ENCODE assay signal across 13 cellular contexts in the genomic region with DNA sequence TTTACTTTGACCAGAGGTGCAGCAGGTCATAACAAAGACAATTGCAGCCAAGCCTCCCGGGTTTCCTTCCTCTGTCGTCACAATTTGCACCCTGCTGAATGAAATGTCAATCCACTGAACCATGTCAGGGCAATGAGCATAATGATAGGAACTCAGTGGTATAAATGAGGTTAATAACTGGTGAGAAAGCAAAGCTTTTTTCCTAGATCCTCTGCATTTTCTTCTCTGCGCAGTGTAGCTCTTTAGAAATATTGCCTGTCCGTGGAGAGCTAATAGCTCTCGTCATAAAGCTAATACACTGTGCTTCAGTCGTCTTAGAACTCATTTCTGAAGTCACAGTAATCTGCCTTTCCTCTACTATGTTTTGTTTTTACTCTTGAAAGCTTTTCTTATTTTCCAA.
DNase-seq lines count a peak whose midpoint lies in the region; ATAC-seq and TF ChIP-seq lines count a peak whose summit lies in the region.
"Had no signal": no experiment of that assay in that cellular context is flagged by ENCODE, and none has a peak within 500 bp of the region (broad histone marks: within the 10 kb centered on the region; RNA-seq: fewer than 3 reads in every experiment).

No MANE protein-coding gene starts in this region.

- H3K79me1 ChIP-seq in mesenchymal stem cell (replicated peaks; ENCODE audit: low read length, poor library complexity, severe bottlenecking), result no peaks in the 10 kb centered on the region

- no peak for ATAC-seq in HG03159 (IDR thresholded peaks at IDR 0.05; ENCODE audit: unreplicated experiment)

- no peak overlapping the region for H4K8ac ChIP-seq in mesenchymal stem cell (ENCODE audit: low read length)

- no peak overlapping the region for H2BK12ac ChIP-seq in mesenchymal stem cell (ENCODE audit: low read length in 2 of 2)

- H3K23ac ChIP-seq in mesenchymal stem cell (ENCODE audit: low read length in 2 of 2), result no peak overlapping the region

- H3K9me3 ChIP-seq in neuron (ENCODE audit: low read length), result no peaks in the 10 kb centered on the region
- H3K9me3 ChIP-seq in WERI-Rb-1 (ENCODE audit: severe bottlenecking), result no peaks in the 10 kb centered on the region
- H3K9me3 ChIP-seq in mesenchymal stem cell (ENCODE audit: control insufficient read depth, low read length), result no peaks in the 10 kb centered on the region
- H3K9me3 ChIP-seq: HAP-1 had no signal

- no peak overlapping the region for H3K4me2 ChIP-seq in mesenchymal stem cell (ENCODE audit: low read length, poor library complexity, severe bottlenecking)

- no peak overlapping the region for H3K4me3 ChIP-seq in neuron (ENCODE audit: low read length)
- H3K4me3 ChIP-seq in WERI-Rb-1 (ENCODE audit: low read depth, low read length), result no peak overlapping the region
- H3K4me3 ChIP-seq in mesenchymal stem cell (ENCODE audit: insufficient read depth in 1 of 2, low read depth in 1 of 2, low read length in 2 of 2), result no peak overlapping the region
- H3K4me3 ChIP-seq: HAP-1 had no signal

- no peak overlapping the region for H3K18ac ChIP-seq in mesenchymal stem cell (ENCODE audit: low read depth in 1 of 2, low read length in 2 of 2)

- DNase-seq in NCI-H146 treated with DMSO at 0.1 percent for 48 hours (lab: John Stamatoyannopoulos, UW; ENCODE audit: unreplicated experiment) (peak; percentile 15), glomerular visceral epithelial cell (ENCODE audit: extremely low spot score) (peak; percentile 6), WERI-Rb-1 (no peak), mesenchymal stem cell (no peak), HT-29 (ENCODE audit: low spot score) (no peak)
- DNase-seq: C1 segment of cervical spinal cord; Calu3; CD4-positive, alpha-beta T cell; DMS 273 treated with DMSO at 0.1 percent for 48 hours had no signal

- no peak overlapping the region for H3K14ac ChIP-seq in mesenchymal stem cell (ENCODE audit: low read length in 2 of 2)

- H3K27ac ChIP-seq in WERI-Rb-1 (no peak overlapping the region), mesenchymal stem cell (ENCODE audit: low read length, poor library complexity, severe bottlenecking) (no peak overlapping the region)
- H3K27ac ChIP-seq: HL-60 had no signal

- H2AFZ ChIP-seq in neuron (ENCODE audit: low read depth, low read length) (peak overlapping the region; percentile 17), mesenchymal stem cell (ENCODE audit: low read depth, low read length) (no peak overlapping the region)

- no peak overlapping the region for H2BK15ac ChIP-seq in mesenchymal stem cell (ENCODE audit: low read depth, poor library complexity, severe bottlenecking)

- H2BK120ac ChIP-seq in mesenchymal stem cell (ENCODE audit: low read depth, low read length), result no peak overlapping the region

- H3K4me1 ChIP-seq in neuron (ENCODE audit: insufficient read depth, low read length), result peaks cover 9% of the 10 kb centered on the region
- H3K4me1 ChIP-seq in mesenchymal stem cell (ENCODE audit: control insufficient read depth, insufficient read depth, low read depth, low read length), result no peaks in the 10 kb centered on the region

- no peak overlapping the region for H4K91ac ChIP-seq in mesenchymal stem cell (ENCODE audit: low read length)

- no peak overlapping the region for H3K4ac ChIP-seq in mesenchymal stem cell (ENCODE audit: low read depth in 1 of 2, low read length in 2 of 2)

- H2AK5ac ChIP-seq in mesenchymal stem cell (ENCODE audit: low read length, severe bottlenecking), result no peak overlapping the region

- H3K36me3 ChIP-seq in neuron (ENCODE audit: insufficient read depth, low read length) (no peaks in the 10 kb centered on the region), WERI-Rb-1 (no peaks in the 10 kb centered on the region), mesenchymal stem cell (ENCODE audit: control insufficient read depth in 1 of 2, insufficient read depth in 2 of 2, low read depth in 1 of 2, low read length in 2 of 2) (no peaks in the 10 kb centered on the region)
- H3K36me3 ChIP-seq: HAP-1 had no signal

- H3K27me3 ChIP-seq in neuron (ENCODE audit: insufficient read depth, low read length) (no peaks in the 10 kb centered on the region), WERI-Rb-1 (ENCODE audit: insufficient read depth, low read depth, severe bottlenecking) (no peaks in the 10 kb centered on the region), mesenchymal stem cell (ENCODE audit: control insufficient read depth in 1 of 2, insufficient read depth in 1 of 2, low read length in 2 of 2) (no peaks in the 10 kb centered on the region)

- TF ChIP-seq CTCF in WERI-Rb-1 (IDR thresholded peaks at IDR 0.05; ENCODE audit: low read depth, low read length), result no peak

- WGBS in mesenchymal stem cell, result 55% methylated on average over 6 of the region's 6 CpGs

- H2BK5ac ChIP-seq in mesenchymal stem cell (ENCODE audit: low read depth, low read length, poor library complexity, severe bottlenecking), result no peak overlapping the region

- no peak overlapping the region for H3K9ac ChIP-seq in mesenchymal stem cell (ENCODE audit: low read length)

Comparison
In these comparisons a context has a peak if more than half of its experiments do, and no peak if none do; other contexts are left out.
1. DNase-seq: peak in NCI-H146 treated with DMSO at 0.1 percent for 48 hours (single experiment) and glomerular visceral epithelial cell (single experiment); none in WERI-Rb-1 (single experiment), mesenchymal stem cell (single experiment) and HT-29 (single experiment).